ENCODE assay signal across 28 cellular contexts in genomic region chr7:120207037-120207436, GRCh38.
"Had no signal": no experiment of that assay in that cellular context is flagged by ENCODE, and none has a peak within 500 bp of the region (broad histone marks: within the 10 kb centered on the region; RNA-seq: fewer than 3 reads in every experiment).

No MANE protein-coding gene starts in this region.

- H2AFZ ChIP-seq: hepatocyte had no signal

- H3K36me3 ChIP-seq: heart right ventricle, left lung, lower lobe of right lung, pancreas, prostate gland, stomach, thoracic aorta, tibial artery, upper lobe of right lung had no signal

- ATAC-seq: heart right ventricle; left colon; left lung; lower lobe of right lung; natural killer cell; pancreas; right cardiac atrium; sciatic nerve; stimulated activated naive B cell treated with anti-CD40 and anti-IgM and Interleukin-4, amounts not matched to agents 10 μg/mL and 1 μg/mL and 100 μg/mL, for 72 hours; stimulated activated naive CD8-positive, alpha-beta T cell treated with anti-CD3 and anti-CD28 coated beads, Interleukin-15, Interleukin-2, amounts not matched to agents 100 U/mL and 50 U/mL, for 24 hours; upper lobe of right lung had no signal

- DNase-seq: heart right ventricle; left colon; lower lobe of right lung; mammary epithelial cell; mesenchymal stem cell; naive B cell; natural killer cell; nephron progenitor cell; nucleus accumbens; retina; right cardiac atrium; stimulated activated CD4-positive, alpha-beta T cell treated with anti-CD3 and anti-CD28 coated beads, Interleukin-12 subunit alpha, Interleukin-12 subunit beta, amount 100 ng/mL, for 4 hours; stimulated activated CD4-positive, alpha-beta T cell treated with anti-CD3 and anti-CD28 coated beads, Interleukin-15, amount 100 ng/mL, for 24 hours; stimulated activated CD4-positive, alpha-beta T cell treated with anti-CD3 and anti-CD28 coated beads, Interleukin-2, amount 100 ng/mL, for 24 hours; stimulated activated CD4-positive, alpha-beta T cell treated with anti-CD3 and anti-CD28 coated beads, Interleukin-4, amount 100 ng/mL, for 1 hour; stimulated activated naive B cell treated with anti-CD40 and anti-IgM and Interleukin-4, amounts not matched to agents 10 μg/mL and 1 μg/mL and 100 μg/mL, for 72 hours; stimulated activated naive CD8-positive, alpha-beta T cell treated with anti-CD3 and anti-CD28 coated beads, Interleukin-15, Interleukin-2, amounts not matched to agents 100 U/mL and 50 U/mL, for 24 hours; stomach; tibial artery; upper lobe of right lung had no signal

- H3K4me1 Mint-ChIP-seq: mesothelial cell of epicardium; naive B cell; natural killer cell; nephron progenitor cell; stimulated activated naive B cell treated with anti-CD40 and anti-IgM and Interleukin-4, amounts not matched to agents 10 μg/mL and 1 μg/mL and 100 μg/mL, for 72 hours had no signal

- H3K79me2 ChIP-seq: hepatocyte had no signal

- H3K36me3 Mint-ChIP-seq: mesothelial cell of epicardium; naive B cell; stimulated activated naive B cell treated with anti-CD40 and anti-IgM and Interleukin-4, amounts not matched to agents 10 μg/mL and 1 μg/mL and 100 μg/mL, for 72 hours had no signal

- H3K4me1 ChIP-seq: heart right ventricle, left lung, lower lobe of right lung, pancreas, prostate gland, stomach, tibial artery, upper lobe of right lung had no signal

- H3K9me3 ChIP-seq: lower lobe of right lung, pancreas, prostate gland, thoracic aorta, tibial artery, upper lobe of right lung had no signal

- H3K27me3 ChIP-seq: heart right ventricle, hepatocyte, left lung, pancreas, stomach, tibial artery, upper lobe of right lung had no signal

- H3K27ac ChIP-seq: heart right ventricle, hepatocyte, left lung, lower lobe of right lung, pancreas, prostate gland, skin epidermis, stomach, thoracic aorta, tibial artery, upper lobe of right lung had no signal

- H3K27me3 Mint-ChIP-seq: naive B cell; stimulated activated naive B cell treated with anti-CD40 and anti-IgM and Interleukin-4, amounts not matched to agents 10 μg/mL and 1 μg/mL and 100 μg/mL, for 72 hours had no signal

- H3K27ac Mint-ChIP-seq: mesothelial cell of epicardium; naive B cell; natural killer cell; nephron progenitor cell; stimulated activated naive B cell treated with anti-CD40 and anti-IgM and Interleukin-4, amounts not matched to agents 10 μg/mL and 1 μg/mL and 100 μg/mL, for 72 hours had no signal

- H3K4me3 Mint-ChIP-seq: mesothelial cell of epicardium; naive B cell; natural killer cell; nephron progenitor cell; stimulated activated naive B cell treated with anti-CD40 and anti-IgM and Interleukin-4, amounts not matched to agents 10 μg/mL and 1 μg/mL and 100 μg/mL, for 72 hours had no signal

- H3K4me2 ChIP-seq: hepatocyte had no signal

- H3K4me3 ChIP-seq: heart right ventricle, hepatocyte, left lung, lower lobe of right lung, pancreas, prostate gland, skin epidermis, stomach, thoracic aorta, tibial artery, upper lobe of right lung had no signal
